ENCODE assay signal across 3 cellular contexts in genomic region chr1:212104586-212105282, GRCh38.
TF ChIP-seq lines count a peak whose summit lies in the region.

No MANE protein-coding gene starts in this region.

TF ChIP-seq in SK-N-SH treated with all-trans-retinoic acid at 6 μM for 48 hours, 23 proteins besides CTCF, POLR2A, EP300 and RAD21:
- no peak for TF ChIP-seq PATZ1 (CRISPR knock-in tag; IDR thresholded peaks at IDR 0.05; ENCODE audit: borderline replicate concordance)
- no peak for TF ChIP-seq TOX (CRISPR knock-in tag; IDR thresholded peaks at IDR 0.05; ENCODE audit: borderline replicate concordance)
- TF ChIP-seq PPARA (CRISPR knock-in tag; IDR thresholded peaks at IDR 0.05; ENCODE audit: borderline replicate concordance), result no peak
- no peak for TF ChIP-seq OSR1 (CRISPR knock-in tag; IDR thresholded peaks at IDR 0.05)
- TF ChIP-seq TSHZ2 (CRISPR knock-in tag; IDR thresholded peaks at IDR 0.05), result no peak
TF ChIP-seq in SK-N-SH treated with all-trans-retinoic acid at 6 μM for 48 hours: peak in this region for 0.

TF ChIP-seq in SK-N-SH, 30 proteins besides CTCF, POLR2A, EP300 and RAD21 (continued from another document):
- TF ChIP-seq RCOR1 (IDR thresholded peaks at IDR 0.05; ENCODE audit: low read length) (no peak), TEAD4 (IDR thresholded peaks at IDR 0.05; ENCODE audit: borderline replicate concordance, insufficient read depth) (no peak), FOSL2 (IDR thresholded peaks at IDR 0.05; ENCODE audit: borderline replicate concordance, low read depth) (no peak), RXRA (IDR thresholded peaks at IDR 0.05; ENCODE audit: borderline replicate concordance, low read depth) (no peak), SMC3 (IDR thresholded peaks at IDR 0.05; ENCODE audit: low read depth, low read length) (no peak), EZH2phosphoT487 (IDR thresholded peaks at IDR 0.05; ENCODE audit: borderline replicate concordance, low read depth) (no peak), POLR2AphosphoS5 (IDR thresholded peaks at IDR 0.05; ENCODE audit: low read depth, low read length) (no peak), YY1 (IDR thresholded peaks at IDR 0.05; ENCODE audit: low read depth) (no peak), NRF1 (IDR thresholded peaks at IDR 0.05; ENCODE audit: low read depth, low read length) (no peak), MEF2A (IDR thresholded peaks at IDR 0.05; ENCODE audit: borderline replicate concordance, low read depth) (no peak)
- TF ChIP-seq, protein P1, sequence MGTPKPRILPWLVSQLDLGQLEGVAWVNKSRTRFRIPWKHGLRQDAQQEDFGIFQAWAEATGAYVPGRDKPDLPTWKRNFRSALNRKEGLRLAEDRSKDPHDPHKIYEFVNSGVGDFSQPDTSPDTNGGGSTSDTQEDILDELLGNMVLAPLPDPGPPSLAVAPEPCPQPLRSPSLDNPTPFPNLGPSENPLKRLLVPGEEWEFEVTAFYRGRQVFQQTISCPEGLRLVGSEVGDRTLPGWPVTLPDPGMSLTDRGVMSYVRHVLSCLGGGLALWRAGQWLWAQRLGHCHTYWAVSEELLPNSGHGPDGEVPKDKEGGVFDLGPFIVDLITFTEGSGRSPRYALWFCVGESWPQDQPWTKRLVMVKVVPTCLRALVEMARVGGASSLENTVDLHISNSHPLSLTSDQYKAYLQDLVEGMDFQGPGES (IDR thresholded peaks at IDR 0.05; ENCODE audit: low read depth, low read length), result no peak
- TF ChIP-seq, protein P2, sequence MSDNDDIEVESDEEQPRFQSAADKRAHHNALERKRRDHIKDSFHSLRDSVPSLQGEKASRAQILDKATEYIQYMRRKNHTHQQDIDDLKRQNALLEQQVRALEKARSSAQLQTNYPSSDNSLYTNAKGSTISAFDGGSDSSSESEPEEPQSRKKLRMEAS (IDR thresholded peaks at IDR 0.05; ENCODE audit: low read depth), result no peak

TF ChIP-seq in H1, 55 proteins besides CTCF, POLR2A, EP300 and RAD21:
- TF ChIP-seq, protein P3, sequence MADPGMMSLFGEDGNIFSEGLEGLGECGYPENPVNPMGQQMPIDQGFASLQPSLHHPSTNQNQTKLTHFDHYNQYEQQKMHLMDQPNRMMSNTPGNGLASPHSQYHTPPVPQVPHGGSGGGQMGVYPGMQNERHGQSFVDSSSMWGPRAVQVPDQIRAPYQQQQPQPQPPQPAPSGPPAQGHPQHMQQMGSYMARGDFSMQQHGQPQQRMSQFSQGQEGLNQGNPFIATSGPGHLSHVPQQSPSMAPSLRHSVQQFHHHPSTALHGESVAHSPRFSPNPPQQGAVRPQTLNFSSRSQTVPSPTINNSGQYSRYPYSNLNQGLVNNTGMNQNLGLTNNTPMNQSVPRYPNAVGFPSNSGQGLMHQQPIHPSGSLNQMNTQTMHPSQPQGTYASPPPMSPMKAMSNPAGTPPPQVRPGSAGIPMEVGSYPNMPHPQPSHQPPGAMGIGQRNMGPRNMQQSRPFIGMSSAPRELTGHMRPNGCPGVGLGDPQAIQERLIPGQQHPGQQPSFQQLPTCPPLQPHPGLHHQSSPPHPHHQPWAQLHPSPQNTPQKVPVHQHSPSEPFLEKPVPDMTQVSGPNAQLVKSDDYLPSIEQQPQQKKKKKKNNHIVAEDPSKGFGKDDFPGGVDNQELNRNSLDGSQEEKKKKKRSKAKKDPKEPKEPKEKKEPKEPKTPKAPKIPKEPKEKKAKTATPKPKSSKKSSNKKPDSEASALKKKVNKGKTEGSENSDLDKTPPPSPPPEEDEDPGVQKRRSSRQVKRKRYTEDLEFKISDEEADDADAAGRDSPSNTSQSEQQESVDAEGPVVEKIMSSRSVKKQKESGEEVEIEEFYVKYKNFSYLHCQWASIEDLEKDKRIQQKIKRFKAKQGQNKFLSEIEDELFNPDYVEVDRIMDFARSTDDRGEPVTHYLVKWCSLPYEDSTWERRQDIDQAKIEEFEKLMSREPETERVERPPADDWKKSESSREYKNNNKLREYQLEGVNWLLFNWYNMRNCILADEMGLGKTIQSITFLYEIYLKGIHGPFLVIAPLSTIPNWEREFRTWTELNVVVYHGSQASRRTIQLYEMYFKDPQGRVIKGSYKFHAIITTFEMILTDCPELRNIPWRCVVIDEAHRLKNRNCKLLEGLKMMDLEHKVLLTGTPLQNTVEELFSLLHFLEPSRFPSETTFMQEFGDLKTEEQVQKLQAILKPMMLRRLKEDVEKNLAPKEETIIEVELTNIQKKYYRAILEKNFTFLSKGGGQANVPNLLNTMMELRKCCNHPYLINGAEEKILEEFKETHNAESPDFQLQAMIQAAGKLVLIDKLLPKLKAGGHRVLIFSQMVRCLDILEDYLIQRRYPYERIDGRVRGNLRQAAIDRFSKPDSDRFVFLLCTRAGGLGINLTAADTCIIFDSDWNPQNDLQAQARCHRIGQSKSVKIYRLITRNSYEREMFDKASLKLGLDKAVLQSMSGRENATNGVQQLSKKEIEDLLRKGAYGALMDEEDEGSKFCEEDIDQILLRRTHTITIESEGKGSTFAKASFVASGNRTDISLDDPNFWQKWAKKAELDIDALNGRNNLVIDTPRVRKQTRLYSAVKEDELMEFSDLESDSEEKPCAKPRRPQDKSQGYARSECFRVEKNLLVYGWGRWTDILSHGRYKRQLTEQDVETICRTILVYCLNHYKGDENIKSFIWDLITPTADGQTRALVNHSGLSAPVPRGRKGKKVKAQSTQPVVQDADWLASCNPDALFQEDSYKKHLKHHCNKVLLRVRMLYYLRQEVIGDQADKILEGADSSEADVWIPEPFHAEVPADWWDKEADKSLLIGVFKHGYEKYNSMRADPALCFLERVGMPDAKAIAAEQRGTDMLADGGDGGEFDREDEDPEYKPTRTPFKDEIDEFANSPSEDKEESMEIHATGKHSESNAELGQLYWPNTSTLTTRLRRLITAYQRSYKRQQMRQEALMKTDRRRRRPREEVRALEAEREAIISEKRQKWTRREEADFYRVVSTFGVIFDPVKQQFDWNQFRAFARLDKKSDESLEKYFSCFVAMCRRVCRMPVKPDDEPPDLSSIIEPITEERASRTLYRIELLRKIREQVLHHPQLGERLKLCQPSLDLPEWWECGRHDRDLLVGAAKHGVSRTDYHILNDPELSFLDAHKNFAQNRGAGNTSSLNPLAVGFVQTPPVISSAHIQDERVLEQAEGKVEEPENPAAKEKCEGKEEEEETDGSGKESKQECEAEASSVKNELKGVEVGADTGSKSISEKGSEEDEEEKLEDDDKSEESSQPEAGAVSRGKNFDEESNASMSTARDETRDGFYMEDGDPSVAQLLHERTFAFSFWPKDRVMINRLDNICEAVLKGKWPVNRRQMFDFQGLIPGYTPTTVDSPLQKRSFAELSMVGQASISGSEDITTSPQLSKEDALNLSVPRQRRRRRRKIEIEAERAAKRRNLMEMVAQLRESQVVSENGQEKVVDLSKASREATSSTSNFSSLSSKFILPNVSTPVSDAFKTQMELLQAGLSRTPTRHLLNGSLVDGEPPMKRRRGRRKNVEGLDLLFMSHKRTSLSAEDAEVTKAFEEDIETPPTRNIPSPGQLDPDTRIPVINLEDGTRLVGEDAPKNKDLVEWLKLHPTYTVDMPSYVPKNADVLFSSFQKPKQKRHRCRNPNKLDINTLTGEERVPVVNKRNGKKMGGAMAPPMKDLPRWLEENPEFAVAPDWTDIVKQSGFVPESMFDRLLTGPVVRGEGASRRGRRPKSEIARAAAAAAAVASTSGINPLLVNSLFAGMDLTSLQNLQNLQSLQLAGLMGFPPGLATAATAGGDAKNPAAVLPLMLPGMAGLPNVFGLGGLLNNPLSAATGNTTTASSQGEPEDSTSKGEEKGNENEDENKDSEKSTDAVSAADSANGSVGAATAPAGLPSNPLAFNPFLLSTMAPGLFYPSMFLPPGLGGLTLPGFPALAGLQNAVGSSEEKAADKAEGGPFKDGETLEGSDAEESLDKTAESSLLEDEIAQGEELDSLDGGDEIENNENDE (IDR thresholded peaks at IDR 0.05; ENCODE audit: insufficient replicate concordance, low read length), result no peak
- no peak for TF ChIP-seq BACH1 (IDR thresholded peaks at IDR 0.05; ENCODE audit: low read length)
- no peak for TF ChIP-seq NRF1 (IDR thresholded peaks at IDR 0.05; ENCODE audit: low read depth, low read length)
- no peak for TF ChIP-seq RBBP5 (IDR thresholded peaks at IDR 0.05; ENCODE audit: borderline replicate concordance, low read depth, low read length)
- TF ChIP-seq, protein P4, sequence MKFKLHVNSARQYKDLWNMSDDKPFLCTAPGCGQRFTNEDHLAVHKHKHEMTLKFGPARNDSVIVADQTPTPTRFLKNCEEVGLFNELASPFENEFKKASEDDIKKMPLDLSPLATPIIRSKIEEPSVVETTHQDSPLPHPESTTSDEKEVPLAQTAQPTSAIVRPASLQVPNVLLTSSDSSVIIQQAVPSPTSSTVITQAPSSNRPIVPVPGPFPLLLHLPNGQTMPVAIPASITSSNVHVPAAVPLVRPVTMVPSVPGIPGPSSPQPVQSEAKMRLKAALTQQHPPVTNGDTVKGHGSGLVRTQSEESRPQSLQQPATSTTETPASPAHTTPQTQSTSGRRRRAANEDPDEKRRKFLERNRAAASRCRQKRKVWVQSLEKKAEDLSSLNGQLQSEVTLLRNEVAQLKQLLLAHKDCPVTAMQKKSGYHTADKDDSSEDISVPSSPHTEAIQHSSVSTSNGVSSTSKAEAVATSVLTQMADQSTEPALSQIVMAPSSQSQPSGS (IDR thresholded peaks at IDR 0.05; ENCODE audit: low read length), result no peak
- no peak for TF ChIP-seq RFX5 (IDR thresholded peaks at IDR 0.05; ENCODE audit: borderline replicate concordance, low read depth, low read length)
- TF ChIP-seq TBP (IDR thresholded peaks at IDR 0.05; ENCODE audit: low read depth, low read length), result no peak
- no peak for TF ChIP-seq SRF (IDR thresholded peaks at IDR 0.05; ENCODE audit: low read depth, low read length)
- TF ChIP-seq JUND (IDR thresholded peaks at IDR 0.05; ENCODE audit: low read length), result no peak
- TF ChIP-seq, protein P2 (IDR thresholded peaks at IDR 0.05), result no peak
- no peak for TF ChIP-seq MAFK (IDR thresholded peaks at IDR 0.05; ENCODE audit: low read depth, low read length)
- no peak for TF ChIP-seq SIX5 (IDR thresholded peaks at IDR 0.05; ENCODE audit: low read depth, low read length)
